1 cellular context compared by ENCODE assay signal in the genomic region with DNA sequence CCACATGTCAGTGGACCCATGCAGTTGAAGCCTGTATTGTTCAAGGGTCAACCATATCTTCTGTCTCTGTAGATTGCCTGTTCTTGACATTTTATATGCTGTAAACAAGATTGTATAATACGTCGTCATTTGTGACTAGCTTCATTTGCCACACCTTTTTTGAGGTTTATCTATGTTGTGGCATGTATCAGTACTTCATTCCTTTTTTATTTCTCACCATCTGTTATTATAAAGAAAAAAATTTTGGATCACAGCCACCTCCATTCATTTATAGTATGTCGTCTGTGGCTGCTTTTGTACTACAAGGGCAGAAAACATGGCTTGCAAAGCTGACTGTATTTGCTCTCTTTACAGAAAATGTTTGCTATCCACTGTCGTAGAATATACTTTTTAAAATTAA.
TF ChIP-seq lines count a peak whose summit lies in the region.

No MANE protein-coding gene starts in this region.

TF ChIP-seq in SK-N-SH treated with all-trans-retinoic acid at 6 μM for 48 hours, 23 proteins besides CTCF, POLR2A, EP300 and RAD21 (continued from another document):
- TF ChIP-seq CSRNP3 (CRISPR knock-in tag; IDR thresholded peaks at IDR 0.05): no peak
- TF ChIP-seq TSHZ2 (CRISPR knock-in tag; IDR thresholded peaks at IDR 0.05): no peak
- TF ChIP-seq TOX (CRISPR knock-in tag; IDR thresholded peaks at IDR 0.05; ENCODE audit: borderline replicate concordance): no peak
- no peak for TF ChIP-seq RARB (CRISPR knock-in tag; IDR thresholded peaks at IDR 0.05)
- no peak for TF ChIP-seq TCF4 (CRISPR knock-in tag; IDR thresholded peaks at IDR 0.05; ENCODE audit: borderline replicate concordance)
- TF ChIP-seq ZNF8 (CRISPR knock-in tag; IDR thresholded peaks at IDR 0.05): no peak
- TF ChIP-seq ZNF565 (CRISPR knock-in tag; conservative IDR thresholded peaks at IDR 0.05; ENCODE audit: low read depth): no peak
- TF ChIP-seq, protein P1, sequence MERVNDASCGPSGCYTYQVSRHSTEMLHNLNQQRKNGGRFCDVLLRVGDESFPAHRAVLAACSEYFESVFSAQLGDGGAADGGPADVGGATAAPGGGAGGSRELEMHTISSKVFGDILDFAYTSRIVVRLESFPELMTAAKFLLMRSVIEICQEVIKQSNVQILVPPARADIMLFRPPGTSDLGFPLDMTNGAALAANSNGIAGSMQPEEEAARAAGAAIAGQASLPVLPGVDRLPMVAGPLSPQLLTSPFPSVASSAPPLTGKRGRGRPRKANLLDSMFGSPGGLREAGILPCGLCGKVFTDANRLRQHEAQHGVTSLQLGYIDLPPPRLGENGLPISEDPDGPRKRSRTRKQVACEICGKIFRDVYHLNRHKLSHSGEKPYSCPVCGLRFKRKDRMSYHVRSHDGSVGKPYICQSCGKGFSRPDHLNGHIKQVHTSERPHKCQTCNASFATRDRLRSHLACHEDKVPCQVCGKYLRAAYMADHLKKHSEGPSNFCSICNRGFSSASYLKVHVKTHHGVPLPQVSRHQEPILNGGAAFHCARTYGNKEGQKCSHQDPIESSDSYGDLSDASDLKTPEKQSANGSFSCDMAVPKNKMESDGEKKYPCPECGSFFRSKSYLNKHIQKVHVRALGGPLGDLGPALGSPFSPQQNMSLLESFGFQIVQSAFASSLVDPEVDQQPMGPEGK (CRISPR knock-in tag; IDR thresholded peaks at IDR 0.05; ENCODE audit: borderline replicate concordance): no peak
- no peak for TF ChIP-seq ZFP3 (CRISPR knock-in tag; IDR thresholded peaks at IDR 0.05)
- no peak for TF ChIP-seq ARNTL (CRISPR knock-in tag; IDR thresholded peaks at IDR 0.05; ENCODE audit: borderline replicate concordance, low read depth)
- TF ChIP-seq OSR1 (CRISPR knock-in tag; IDR thresholded peaks at IDR 0.05): no peak
- no peak for TF ChIP-seq ESRRG (CRISPR knock-in tag; IDR thresholded peaks at IDR 0.05)
- no peak for TF ChIP-seq CSDC2 (CRISPR knock-in tag; IDR thresholded peaks at IDR 0.05)
- TF ChIP-seq, protein P2, sequence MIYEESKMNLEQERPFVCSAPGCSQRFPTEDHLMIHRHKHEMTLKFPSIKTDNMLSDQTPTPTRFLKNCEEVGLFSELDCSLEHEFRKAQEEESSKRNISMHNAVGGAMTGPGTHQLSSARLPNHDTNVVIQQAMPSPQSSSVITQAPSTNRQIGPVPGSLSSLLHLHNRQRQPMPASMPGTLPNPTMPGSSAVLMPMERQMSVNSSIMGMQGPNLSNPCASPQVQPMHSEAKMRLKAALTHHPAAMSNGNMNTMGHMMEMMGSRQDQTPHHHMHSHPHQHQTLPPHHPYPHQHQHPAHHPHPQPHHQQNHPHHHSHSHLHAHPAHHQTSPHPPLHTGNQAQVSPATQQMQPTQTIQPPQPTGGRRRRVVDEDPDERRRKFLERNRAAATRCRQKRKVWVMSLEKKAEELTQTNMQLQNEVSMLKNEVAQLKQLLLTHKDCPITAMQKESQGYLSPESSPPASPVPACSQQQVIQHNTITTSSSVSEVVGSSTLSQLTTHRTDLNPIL (CRISPR knock-in tag; IDR thresholded peaks at IDR 0.05; ENCODE audit: low read depth): no peak
TF ChIP-seq in SK-N-SH treated with all-trans-retinoic acid at 6 μM for 48 hours: peak in this region for 0.
